ENCODE assay signal across 1 cellular context in the genomic region with DNA sequence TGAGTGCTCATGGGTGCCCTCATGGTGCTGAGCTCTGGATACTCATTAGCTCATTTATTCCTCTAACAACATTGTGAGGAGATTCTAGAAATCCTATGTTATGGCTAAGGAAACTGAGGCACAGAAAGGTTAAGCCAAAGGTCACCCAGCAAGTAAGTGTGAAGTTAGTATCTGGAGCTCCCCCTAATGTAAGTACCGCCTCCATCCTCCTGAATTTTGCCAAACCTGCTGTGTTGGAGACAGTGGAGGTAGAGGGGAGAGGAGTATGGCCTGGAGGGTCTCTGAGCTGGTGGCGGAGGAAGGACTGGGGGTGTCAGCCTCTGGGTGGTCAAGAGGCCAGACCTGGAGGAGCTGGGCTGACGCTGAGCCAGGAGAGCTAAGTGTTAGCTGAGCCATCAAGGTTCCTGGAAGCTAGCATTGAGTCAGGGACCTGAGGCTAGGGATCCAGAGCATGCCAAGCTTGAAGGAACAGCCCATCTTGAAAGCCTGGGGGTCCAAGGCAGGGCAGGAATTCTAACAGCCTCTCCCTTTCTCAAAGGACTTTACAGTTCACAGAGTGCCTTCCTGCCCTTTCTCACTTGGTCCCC.
TF ChIP-seq lines count a peak whose summit lies in the region.

No MANE protein-coding gene starts in this region.

TF ChIP-seq in K562, 482 proteins besides CTCF, POLR2A, EP300 and RAD21 (continued from another document):
- TF ChIP-seq, protein P1, sequence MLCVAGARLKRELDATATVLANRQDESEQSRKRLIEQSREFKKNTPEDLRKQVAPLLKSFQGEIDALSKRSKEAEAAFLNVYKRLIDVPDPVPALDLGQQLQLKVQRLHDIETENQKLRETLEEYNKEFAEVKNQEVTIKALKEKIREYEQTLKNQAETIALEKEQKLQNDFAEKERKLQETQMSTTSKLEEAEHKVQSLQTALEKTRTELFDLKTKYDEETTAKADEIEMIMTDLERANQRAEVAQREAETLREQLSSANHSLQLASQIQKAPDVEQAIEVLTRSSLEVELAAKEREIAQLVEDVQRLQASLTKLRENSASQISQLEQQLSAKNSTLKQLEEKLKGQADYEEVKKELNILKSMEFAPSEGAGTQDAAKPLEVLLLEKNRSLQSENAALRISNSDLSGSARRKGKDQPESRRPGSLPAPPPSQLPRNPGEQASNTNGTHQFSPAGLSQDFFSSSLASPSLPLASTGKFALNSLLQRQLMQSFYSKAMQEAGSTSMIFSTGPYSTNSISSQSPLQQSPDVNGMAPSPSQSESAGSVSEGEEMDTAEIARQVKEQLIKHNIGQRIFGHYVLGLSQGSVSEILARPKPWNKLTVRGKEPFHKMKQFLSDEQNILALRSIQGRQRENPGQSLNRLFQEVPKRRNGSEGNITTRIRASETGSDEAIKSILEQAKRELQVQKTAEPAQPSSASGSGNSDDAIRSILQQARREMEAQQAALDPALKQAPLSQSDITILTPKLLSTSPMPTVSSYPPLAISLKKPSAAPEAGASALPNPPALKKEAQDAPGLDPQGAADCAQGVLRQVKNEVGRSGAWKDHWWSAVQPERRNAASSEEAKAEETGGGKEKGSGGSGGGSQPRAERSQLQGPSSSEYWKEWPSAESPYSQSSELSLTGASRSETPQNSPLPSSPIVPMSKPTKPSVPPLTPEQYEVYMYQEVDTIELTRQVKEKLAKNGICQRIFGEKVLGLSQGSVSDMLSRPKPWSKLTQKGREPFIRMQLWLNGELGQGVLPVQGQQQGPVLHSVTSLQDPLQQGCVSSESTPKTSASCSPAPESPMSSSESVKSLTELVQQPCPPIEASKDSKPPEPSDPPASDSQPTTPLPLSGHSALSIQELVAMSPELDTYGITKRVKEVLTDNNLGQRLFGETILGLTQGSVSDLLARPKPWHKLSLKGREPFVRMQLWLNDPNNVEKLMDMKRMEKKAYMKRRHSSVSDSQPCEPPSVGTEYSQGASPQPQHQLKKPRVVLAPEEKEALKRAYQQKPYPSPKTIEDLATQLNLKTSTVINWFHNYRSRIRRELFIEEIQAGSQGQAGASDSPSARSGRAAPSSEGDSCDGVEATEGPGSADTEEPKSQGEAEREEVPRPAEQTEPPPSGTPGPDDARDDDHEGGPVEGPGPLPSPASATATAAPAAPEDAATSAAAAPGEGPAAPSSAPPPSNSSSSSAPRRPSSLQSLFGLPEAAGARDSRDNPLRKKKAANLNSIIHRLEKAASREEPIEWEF (CRISPR knock-in tag; IDR thresholded peaks at IDR 0.05), result no peak
- TF ChIP-seq ZNF77 (CRISPR knock-in tag; IDR thresholded peaks at IDR 0.05) (no peak), MCM2 (IDR thresholded peaks at IDR 0.05; ENCODE audit: low read depth) (no peak), HIVEP1 (CRISPR knock-in tag; IDR thresholded peaks at IDR 0.05) (no peak), NFE2 (IDR thresholded peaks at IDR 0.05; ENCODE audit: low read depth) (no peak)
- TF ChIP-seq, protein P2, sequence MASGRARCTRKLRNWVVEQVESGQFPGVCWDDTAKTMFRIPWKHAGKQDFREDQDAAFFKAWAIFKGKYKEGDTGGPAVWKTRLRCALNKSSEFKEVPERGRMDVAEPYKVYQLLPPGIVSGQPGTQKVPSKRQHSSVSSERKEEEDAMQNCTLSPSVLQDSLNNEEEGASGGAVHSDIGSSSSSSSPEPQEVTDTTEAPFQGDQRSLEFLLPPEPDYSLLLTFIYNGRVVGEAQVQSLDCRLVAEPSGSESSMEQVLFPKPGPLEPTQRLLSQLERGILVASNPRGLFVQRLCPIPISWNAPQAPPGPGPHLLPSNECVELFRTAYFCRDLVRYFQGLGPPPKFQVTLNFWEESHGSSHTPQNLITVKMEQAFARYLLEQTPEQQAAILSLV (tag; IDR thresholded peaks at IDR 0.05), result no peak
- TF ChIP-seq, protein P3, sequence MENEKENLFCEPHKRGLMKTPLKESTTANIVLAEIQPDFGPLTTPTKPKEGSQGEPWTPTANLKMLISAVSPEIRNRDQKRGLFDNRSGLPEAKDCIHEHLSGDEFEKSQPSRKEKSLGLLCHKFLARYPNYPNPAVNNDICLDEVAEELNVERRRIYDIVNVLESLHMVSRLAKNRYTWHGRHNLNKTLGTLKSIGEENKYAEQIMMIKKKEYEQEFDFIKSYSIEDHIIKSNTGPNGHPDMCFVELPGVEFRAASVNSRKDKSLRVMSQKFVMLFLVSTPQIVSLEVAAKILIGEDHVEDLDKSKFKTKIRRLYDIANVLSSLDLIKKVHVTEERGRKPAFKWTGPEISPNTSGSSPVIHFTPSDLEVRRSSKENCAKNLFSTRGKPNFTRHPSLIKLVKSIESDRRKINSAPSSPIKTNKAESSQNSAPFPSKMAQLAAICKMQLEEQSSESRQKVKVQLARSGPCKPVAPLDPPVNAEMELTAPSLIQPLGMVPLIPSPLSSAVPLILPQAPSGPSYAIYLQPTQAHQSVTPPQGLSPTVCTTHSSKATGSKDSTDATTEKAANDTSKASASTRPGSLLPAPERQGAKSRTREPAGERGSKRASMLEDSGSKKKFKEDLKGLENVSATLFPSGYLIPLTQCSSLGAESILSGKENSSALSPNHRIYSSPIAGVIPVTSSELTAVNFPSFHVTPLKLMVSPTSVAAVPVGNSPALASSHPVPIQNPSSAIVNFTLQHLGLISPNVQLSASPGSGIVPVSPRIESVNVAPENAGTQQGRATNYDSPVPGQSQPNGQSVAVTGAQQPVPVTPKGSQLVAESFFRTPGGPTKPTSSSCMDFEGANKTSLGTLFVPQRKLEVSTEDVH (IDR thresholded peaks at IDR 0.05; ENCODE audit: low read depth, partially characterized antibody), result no peak
TF ChIP-seq in K562: peak in this region for 0.
